27 cellular contexts compared by ENCODE assay signal in the genomic region with DNA sequence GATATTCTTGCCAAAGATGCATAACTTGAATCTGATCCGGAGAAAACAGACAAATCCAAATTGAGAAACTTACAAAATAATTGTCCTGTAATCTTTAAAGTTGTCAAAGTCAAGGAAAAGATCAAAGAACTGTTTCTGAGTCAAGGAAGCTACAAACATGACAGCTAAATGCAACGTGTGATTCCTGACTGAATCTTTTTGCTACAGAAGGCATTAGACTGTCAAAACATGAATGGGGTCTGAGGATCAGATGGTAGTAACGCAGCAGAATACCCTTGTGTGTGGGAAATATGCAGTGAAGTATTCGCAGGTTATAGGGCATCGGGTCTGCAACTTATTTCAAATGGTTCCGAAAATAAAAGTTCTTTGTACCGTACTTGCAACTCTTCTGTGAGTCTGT.
A peak's percentile ranks its signal among the peaks of the same experiment; 100 is the strongest.
DNase-seq lines count a peak whose midpoint lies in the region; TF ChIP-seq lines count a peak whose summit lies in the region.
"Had no signal": no experiment of that assay in that cellular context is flagged by ENCODE, and none has a peak within 500 bp of the region (broad histone marks: within the 10 kb centered on the region; RNA-seq: fewer than 3 reads in every experiment).

No MANE protein-coding gene starts in this region.

- no peaks in the 10 kb centered on the region for H3K79me2 ChIP-seq in neural cell (replicated peaks; ENCODE audit: insufficient read depth, low read length)

- no peaks in the 10 kb centered on the region for H3K27me3 ChIP-seq in neural cell (ENCODE audit: insufficient read depth, low read depth, low read length)
- H3K27me3 ChIP-seq: BE2C; BLaER1; BLaER1 treated with 17β-estradiol and CSF1 and Interleukin-3, amounts not matched to agents 10 nM and 100 nM had no signal

- TF ChIP-seq EP300 in neural cell (conservative IDR thresholded peaks at IDR 0.05; ENCODE audit: poor library complexity, severe bottlenecking), result peak; percentile 86

- H3K9ac ChIP-seq in neural cell (ENCODE audit: low read length), result no peak overlapping the region
- H3K9ac ChIP-seq: BLaER1; BLaER1 treated with 17β-estradiol and CSF1 and Interleukin-3, amounts not matched to agents 10 nM and 100 nM had no signal

- no peak overlapping the region for H3K4me2 ChIP-seq in neural cell (ENCODE audit: low read length)
- H3K4me2 ChIP-seq: A549; BLaER1; BLaER1 treated with 17β-estradiol and CSF1 and Interleukin-3, amounts not matched to agents 10 nM and 100 nM had no signal

- peak overlapping the region; percentile 53 for H3K27ac ChIP-seq in neural cell (ENCODE audit: low read length)
- H3K27ac ChIP-seq: 22Rv1; A549; BLaER1; BLaER1 treated with 17β-estradiol and CSF1 and Interleukin-3, amounts not matched to agents 10 nM and 100 nM; C4-2B had no signal

- TF ChIP-seq RAD21 in neural cell (conservative IDR thresholded peaks at IDR 0.05), result no peak

- H3K36me3 ChIP-seq in neural cell (ENCODE audit: insufficient read depth, low read length), result no peaks in the 10 kb centered on the region
- H3K36me3 ChIP-seq: BE2C; BLaER1; BLaER1 treated with 17β-estradiol and CSF1 and Interleukin-3, amounts not matched to agents 10 nM and 100 nM had no signal

- H4K20me1 ChIP-seq in neural cell (ENCODE audit: insufficient read depth), result no peaks in the 10 kb centered on the region
- H4K20me1 ChIP-seq: BLaER1; BLaER1 treated with 17β-estradiol and CSF1 and Interleukin-3, amounts not matched to agents 10 nM and 100 nM had no signal

- no peaks in the 10 kb centered on the region for H3K9me3 ChIP-seq in neural cell (ENCODE audit: low read length)
- H3K9me3 ChIP-seq: A549; BE2C; BLaER1; BLaER1 treated with 17β-estradiol and CSF1 and Interleukin-3, amounts not matched to agents 10 nM and 100 nM; Caco-2 had no signal

- no peak for DNase-seq in NCI-H69 (lab: John Stamatoyannopoulos, UW)
- DNase-seq: 8988T; ACHN; AML-193; BE2C; C1 segment of cervical spinal cord; Caco-2; Calu3; CD4-positive, alpha-beta memory T cell; CD4-positive, alpha-beta T cell; CD4-positive, CD25-positive, alpha-beta regulatory T cell; CD8-positive, alpha-beta memory T cell; CD8-positive, alpha-beta T cell; COR-L47; DMS 273 treated with DMSO at 0.1 percent for 48 hours; DMS153; DMS53; DMS79; DMS79 treated with DMSO at 0.1 percent for 48 hours; DND-41; EL had no signal

- peak overlapping the region; percentile 38 for H3K4me3 ChIP-seq in neural cell (ENCODE audit: low read length)
- H3K4me3 ChIP-seq: A549; BLaER1; BLaER1 treated with 17β-estradiol and CSF1 and Interleukin-3, amounts not matched to agents 10 nM and 100 nM had no signal

- TF ChIP-seq CTCF in neural cell (IDR thresholded peaks at IDR 0.05; ENCODE audit: poor library complexity, severe bottlenecking), result no peak

- no peak overlapping the region for H2AFZ ChIP-seq in neural cell (ENCODE audit: low read depth, low read length)

- peaks cover 3% of the 10 kb centered on the region for H3F3A ChIP-seq in neural cell (ENCODE audit: insufficient read depth, low read length, poor library complexity, severe bottlenecking)

- H3K9me2 ChIP-seq in neural cell (ENCODE audit: insufficient read depth, low read length), result no peaks in the 10 kb centered on the region

TF ChIP-seq in neural cell, 6 proteins besides CTCF, POLR2A, EP300 and RAD21:
- TF ChIP-seq EZH2 (IDR thresholded peaks at IDR 0.05; ENCODE audit: borderline replicate concordance, insufficient read depth, low read length, poor library complexity, severe bottlenecking) (no peak), POLR2AphosphoS5 (IDR thresholded peaks at IDR 0.05) (peak; percentile 66), SMC3 (conservative IDR thresholded peaks at IDR 0.05; ENCODE audit: poor library complexity) (no peak), TAF1 (IDR thresholded peaks at IDR 0.05; ENCODE audit: low read depth) (no peak), MXI1 (conservative IDR thresholded peaks at IDR 0.05; ENCODE audit: poor library complexity, severe bottlenecking) (no peak)
- TF ChIP-seq, protein P1, sequence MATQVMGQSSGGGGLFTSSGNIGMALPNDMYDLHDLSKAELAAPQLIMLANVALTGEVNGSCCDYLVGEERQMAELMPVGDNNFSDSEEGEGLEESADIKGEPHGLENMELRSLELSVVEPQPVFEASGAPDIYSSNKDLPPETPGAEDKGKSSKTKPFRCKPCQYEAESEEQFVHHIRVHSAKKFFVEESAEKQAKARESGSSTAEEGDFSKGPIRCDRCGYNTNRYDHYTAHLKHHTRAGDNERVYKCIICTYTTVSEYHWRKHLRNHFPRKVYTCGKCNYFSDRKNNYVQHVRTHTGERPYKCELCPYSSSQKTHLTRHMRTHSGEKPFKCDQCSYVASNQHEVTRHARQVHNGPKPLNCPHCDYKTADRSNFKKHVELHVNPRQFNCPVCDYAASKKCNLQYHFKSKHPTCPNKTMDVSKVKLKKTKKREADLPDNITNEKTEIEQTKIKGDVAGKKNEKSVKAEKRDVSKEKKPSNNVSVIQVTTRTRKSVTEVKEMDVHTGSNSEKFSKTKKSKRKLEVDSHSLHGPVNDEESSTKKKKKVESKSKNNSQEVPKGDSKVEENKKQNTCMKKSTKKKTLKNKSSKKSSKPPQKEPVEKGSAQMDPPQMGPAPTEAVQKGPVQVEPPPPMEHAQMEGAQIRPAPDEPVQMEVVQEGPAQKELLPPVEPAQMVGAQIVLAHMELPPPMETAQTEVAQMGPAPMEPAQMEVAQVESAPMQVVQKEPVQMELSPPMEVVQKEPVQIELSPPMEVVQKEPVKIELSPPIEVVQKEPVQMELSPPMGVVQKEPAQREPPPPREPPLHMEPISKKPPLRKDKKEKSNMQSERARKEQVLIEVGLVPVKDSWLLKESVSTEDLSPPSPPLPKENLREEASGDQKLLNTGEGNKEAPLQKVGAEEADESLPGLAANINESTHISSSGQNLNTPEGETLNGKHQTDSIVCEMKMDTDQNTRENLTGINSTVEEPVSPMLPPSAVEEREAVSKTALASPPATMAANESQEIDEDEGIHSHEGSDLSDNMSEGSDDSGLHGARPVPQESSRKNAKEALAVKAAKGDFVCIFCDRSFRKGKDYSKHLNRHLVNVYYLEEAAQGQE (IDR thresholded peaks at IDR 0.05; ENCODE audit: borderline replicate concordance), result peak; percentile 22
